Comparison of ENCODE assay signal across 16 cellular contexts in genomic region chr1:172640146-172640545, GRCh38. TPM values are rescaled to one million over a fixed set of nuclear protein-coding genes. Genes with fewer than 3 reads are reported as not detected.
A peak's percentile ranks its signal among the peaks of the same experiment; 100 is the strongest.
DNase-seq lines count a peak whose midpoint lies in the region; ATAC-seq and TF ChIP-seq lines count a peak whose summit lies in the region.
"Had no signal": no experiment of that assay in that cellular context is flagged by ENCODE, and none has a peak within 500 bp of the region (broad histone marks: within the 10 kb centered on the region; RNA-seq: fewer than 3 reads in every experiment).

No MANE protein-coding gene starts in this region.

- H3K27me3 Mint-ChIP-seq in activated T-helper 1 cell treated with anti-CD3 and anti-CD28 coated beads, Interleukin-12 subunit alpha, Interleukin-12 subunit beta, Interleukin-2, Interleukin-4 antibody, amounts not matched to agents 30 ng/mL and 10 ng/mL and 1 ng/mL, durations not matched to agents 14 hours and 24 hours and 36 hours (ENCODE audit: insufficient read depth): peaks cover 5% of the 10 kb centered on the region

- no peaks in the 10 kb centered on the region for H3K9me3 ChIP-seq in Loucy (ENCODE audit: insufficient read depth, low read depth, low read length)
- H3K9me3 ChIP-seq: pancreas, upper lobe of right lung had no signal

- H3K9me2 ChIP-seq in Loucy (replicated peaks; ENCODE audit: low read depth, low read length): no peaks in the 10 kb centered on the region

- H3K36me3 ChIP-seq in Loucy (ENCODE audit: insufficient read depth, low read length): no peaks in the 10 kb centered on the region
- H3K36me3 ChIP-seq: pancreas, upper lobe of right lung had no signal

- DNase-seq in NOMO-1 treated with DMSO at 0.1 percent for 48 hours (lab: John Stamatoyannopoulos, UW; ENCODE audit: unreplicated experiment) (peak; percentile 37), NOMO-1 treated with dmso at 0.1 percent for 144 hours (lab: John Stamatoyannopoulos, UW; ENCODE audit: unreplicated experiment) (no peak), iris pigment epithelial cell (ENCODE audit: low read depth) (peak; percentile 55), left cardiac atrium (no peak), NCI-H774 (lab: John Stamatoyannopoulos, UW) (no peak)
- no peak for DNase-seq in activated T-helper 1 cell treated with anti-CD3 and anti-CD28 coated beads, Interleukin-12 subunit alpha, Interleukin-12 subunit beta, Interleukin-2, Interleukin-4 antibody, amounts not matched to agents 30 ng/mL and 10 ng/mL and 1 ng/mL, durations not matched to agents 14 hours and 24 hours and 36 hours (ENCODE audit: low spot score)
- DNase-seq: 8988T; NCI-H187; NCI-H69; pancreas; stimulated activated CD4-positive, alpha-beta T cell treated with anti-CD3 and anti-CD28 coated beads, Interleukin-15, amount 100 ng/mL, for 24 hours; upper lobe of right lung had no signal

- TF ChIP-seq CTCF in Loucy (conservative IDR thresholded peaks at IDR 0.05; ENCODE audit: low read length): no peak

- peaks cover 10% of the 10 kb centered on the region for H3K9me3 Mint-ChIP-seq in activated T-helper 1 cell treated with anti-CD3 and anti-CD28 coated beads, Interleukin-12 subunit alpha, Interleukin-12 subunit beta, Interleukin-2, Interleukin-4 antibody, amounts not matched to agents 30 ng/mL and 10 ng/mL and 1 ng/mL, durations not matched to agents 14 hours and 24 hours and 36 hours

- no peaks in the 10 kb centered on the region for H3K79me2 ChIP-seq in Loucy (ENCODE audit: insufficient read depth, low read length)

- H2AFZ ChIP-seq in Loucy (ENCODE audit: low read length): no peak overlapping the region

- H3K4me1 ChIP-seq in Loucy (ENCODE audit: insufficient read depth, low read length, poor library complexity, severe bottlenecking): peaks cover 73% of the 10 kb centered on the region
- H3K4me1 ChIP-seq: pancreas, upper lobe of right lung had no signal

- no peak overlapping the region for H3K4me3 ChIP-seq in Loucy (ENCODE audit: low read length, poor library complexity, severe bottlenecking)
- H3K4me3 ChIP-seq: coronary artery, pancreas, upper lobe of right lung had no signal

- no peak for ATAC-seq in left cardiac atrium
- no peak for ATAC-seq in HG03442 (IDR thresholded peaks at IDR 0.05; ENCODE audit: unreplicated experiment)

- peak overlapping the region; percentile 62 for H3K4me3 Mint-ChIP-seq in activated T-helper 1 cell treated with anti-CD3 and anti-CD28 coated beads, Interleukin-12 subunit alpha, Interleukin-12 subunit beta, Interleukin-2, Interleukin-4 antibody, amounts not matched to agents 30 ng/mL and 10 ng/mL and 1 ng/mL, durations not matched to agents 14 hours and 24 hours and 36 hours

- no peaks in the 10 kb centered on the region for H3K27me3 ChIP-seq in Loucy (ENCODE audit: insufficient read depth, low read length, poor library complexity, severe bottlenecking)
- H3K27me3 ChIP-seq: pancreas, upper lobe of right lung had no signal

- H3K9ac ChIP-seq in Loucy (ENCODE audit: low read depth, low read length, poor library complexity, severe bottlenecking): peak overlapping the region; percentile 65

- H3K4me1 Mint-ChIP-seq in activated T-helper 1 cell treated with anti-CD3 and anti-CD28 coated beads, Interleukin-12 subunit alpha, Interleukin-12 subunit beta, Interleukin-2, Interleukin-4 antibody, amounts not matched to agents 30 ng/mL and 10 ng/mL and 1 ng/mL, durations not matched to agents 14 hours and 24 hours and 36 hours (ENCODE audit: low read depth): peaks cover 85% of the 10 kb centered on the region

- intact Hi-C loops in activated T-helper 1 cell treated with anti-CD3 and anti-CD28 coated beads, Interleukin-12 subunit alpha, Interleukin-12 subunit beta, Interleukin-2, Interleukin-4 antibody, amounts not matched to agents 30 ng/mL and 10 ng/mL and 1 ng/mL, durations not matched to agents 14 hours and 24 hours and 36 hours (cut with micrococcal nuclease): no loop called here
- intact Hi-C loops in left cardiac atrium (cut with DNase I): no loop called here

- peak overlapping the region; percentile 99 for H3K27ac Mint-ChIP-seq in activated T-helper 1 cell treated with anti-CD3 and anti-CD28 coated beads, Interleukin-12 subunit alpha, Interleukin-12 subunit beta, Interleukin-2, Interleukin-4 antibody, amounts not matched to agents 30 ng/mL and 10 ng/mL and 1 ng/mL, durations not matched to agents 14 hours and 24 hours and 36 hours

- no peaks in the 10 kb centered on the region for H4K20me1 ChIP-seq in Loucy (ENCODE audit: insufficient read depth, low read length, poor library complexity, severe bottlenecking)

- H3K36me3 Mint-ChIP-seq in activated T-helper 1 cell treated with anti-CD3 and anti-CD28 coated beads, Interleukin-12 subunit alpha, Interleukin-12 subunit beta, Interleukin-2, Interleukin-4 antibody, amounts not matched to agents 30 ng/mL and 10 ng/mL and 1 ng/mL, durations not matched to agents 14 hours and 24 hours and 36 hours (ENCODE audit: low read depth): peaks cover 10% of the 10 kb centered on the region

- peaks cover 8% of the 10 kb centered on the region; the same call in 1 of the 2 replicates for H3F3A ChIP-seq in Loucy (ENCODE audit: low read depth)

- H3K4me2 ChIP-seq in Loucy (ENCODE audit: low read depth, low read length, poor library complexity, severe bottlenecking): peak overlapping the region; percentile 75

RNA-seq across cellular contexts. Expression of gene FASLG, which starts 18.8 kb away (rescaled TPM):
- total RNA-seq in activated T-helper 1 cell treated with anti-CD3 and anti-CD28 coated beads, Interleukin-12 subunit alpha, Interleukin-12 subunit beta, Interleukin-2, Interleukin-4 antibody, amounts not matched to agents 30 ng/mL and 10 ng/mL and 1 ng/mL, durations not matched to agents 14 hours and 24 hours and 36 hours: 113 and 114 TPM in 2 replicates
- total RNA-seq in left cardiac atrium: under 1 TPM in 1 of 2 donors, not detected in 1; 0.27 TPM
- total RNA-seq: mesenteric fat pad had no signal

Comparison
In these comparisons a context has a peak if more than half of its experiments do, and no peak if none do; other contexts are left out.
1. DNase-seq: peak in NOMO-1 treated with DMSO at 0.1 percent for 48 hours (single experiment) and iris pigment epithelial cell (single experiment); none in NOMO-1 treated with dmso at 0.1 percent for 144 hours (single experiment), activated T-helper 1 cell treated with anti-CD3 and anti-CD28 coated beads, Interleukin-12 subunit alpha, Interleukin-12 subunit beta, Interleukin-2, Interleukin-4 antibody, amounts not matched to agents 30 ng/mL and 10 ng/mL and 1 ng/mL, durations not matched to agents 14 hours and 24 hours and 36 hours (single experiment), left cardiac atrium (single experiment) and NCI-H774 (single experiment).
2. RNA of gene FASLG, which starts 18.8 kb away (total RNA-seq): 113 to 114 TPM in activated T-helper 1 cell treated with anti-CD3 and anti-CD28 coated beads, Interleukin-12 subunit alpha, Interleukin-12 subunit beta, Interleukin-2, Interleukin-4 antibody, amounts not matched to agents 30 ng/mL and 10 ng/mL and 1 ng/mL, durations not matched to agents 14 hours and 24 hours and 36 hours; 0.27 TPM in left cardiac atrium; every median in the first group is over 10 times any median in the second.